1 cellular context compared by ENCODE assay signal in genomic region chr11:114562166-114562916, GRCh38.
TF ChIP-seq lines count a peak whose summit lies in the region.

No MANE protein-coding gene starts in this region.

TF ChIP-seq in WTC11, 78 proteins besides CTCF, POLR2A, EP300 and RAD21 (continued from another document):
- TF ChIP-seq HMGXB4 (CRISPR knock-in tag; IDR thresholded peaks at IDR 0.05) (no peak), OVOL2 (CRISPR knock-in tag; IDR thresholded peaks at IDR 0.05; ENCODE audit: borderline replicate concordance) (no peak), ATF2 (CRISPR knock-in tag; IDR thresholded peaks at IDR 0.05; ENCODE audit: borderline replicate concordance, low read depth) (no peak), KAT7 (CRISPR knock-in tag; IDR thresholded peaks at IDR 0.05; ENCODE audit: borderline replicate concordance) (no peak), GABPB1 (CRISPR knock-in tag; IDR thresholded peaks at IDR 0.05) (no peak), IRF2 (CRISPR knock-in tag; IDR thresholded peaks at IDR 0.05; ENCODE audit: borderline replicate concordance, low read depth) (no peak), ZNF416 (CRISPR knock-in tag; IDR thresholded peaks at IDR 0.05) (no peak)
TF ChIP-seq in WTC11: peak in this region for 0.
